ENCODE assay signal across 19 cellular contexts in the genomic region with DNA sequence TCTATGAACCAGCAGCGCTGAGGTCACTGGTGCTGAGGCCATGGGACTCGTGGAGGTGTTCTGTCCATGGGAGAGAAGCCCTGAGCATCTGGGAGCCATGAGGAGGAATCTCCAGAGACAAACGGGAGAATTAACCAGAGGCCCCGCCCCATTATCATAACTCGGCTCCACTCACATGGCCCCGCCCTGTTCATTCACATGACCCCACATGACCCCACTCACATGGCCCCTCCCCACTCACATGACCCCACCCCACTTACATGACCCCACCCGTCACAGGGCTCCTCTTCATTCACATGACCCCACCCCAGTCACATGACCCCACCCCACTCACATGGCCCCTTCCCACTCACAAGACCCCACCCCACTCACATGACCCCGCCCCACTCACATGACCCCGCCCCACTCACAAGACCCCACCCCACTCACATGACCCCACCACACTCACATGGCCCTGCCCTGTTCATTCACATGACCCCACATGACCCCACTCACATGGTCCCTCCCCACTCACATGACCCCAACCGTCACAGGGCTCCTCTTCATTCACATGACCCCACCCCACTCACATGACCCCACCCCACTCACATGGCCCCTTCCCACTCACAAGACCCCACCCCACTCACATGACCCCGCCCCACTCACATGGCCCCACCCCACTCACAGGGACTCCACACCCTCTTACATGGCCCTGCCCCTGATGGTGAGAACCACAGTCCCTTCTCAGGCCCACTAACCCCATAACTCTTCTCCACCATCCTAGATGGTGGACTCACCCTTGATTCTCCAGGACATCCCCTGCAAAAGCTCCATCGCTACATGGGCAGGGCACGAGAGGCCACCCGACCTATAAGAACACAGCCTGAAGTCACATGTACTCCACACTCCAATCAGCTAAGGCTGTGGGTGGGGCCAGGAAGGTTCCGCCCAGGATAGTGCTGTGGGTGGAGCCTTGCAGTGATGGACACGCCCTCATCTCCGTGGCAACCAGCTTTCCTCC.
DNase-seq lines count a peak whose midpoint lies in the region; ATAC-seq and TF ChIP-seq lines count a peak whose summit lies in the region.
"Had no signal": no experiment of that assay in that cellular context is flagged by ENCODE, and none has a peak within 500 bp of the region (broad histone marks: within the 10 kb centered on the region; RNA-seq: fewer than 3 reads in every experiment).

No MANE protein-coding gene starts in this region.

- TF ChIP-seq CTCF in hepatocyte (IDR thresholded peaks at IDR 0.05; ENCODE audit: poor library complexity): no peak
- no peak for TF ChIP-seq CTCF in CD4-positive, alpha-beta T cell (IDR thresholded peaks at IDR 0.05)

- peaks cover 0 to 16% of the 10 kb centered on the region in 2 donors for H3K4me1 ChIP-seq in neuronal stem cell (ENCODE audit: control insufficient read depth in 2 of 2, insufficient read depth in 1 of 2, low read depth in 1 of 2, low read length in 2 of 2)
- no peaks in the 10 kb centered on the region for H3K4me1 ChIP-seq in hepatocyte (ENCODE audit: insufficient read depth)
- H3K4me1 ChIP-seq: spleen had no signal

- H3K18ac ChIP-seq in neuronal stem cell (ENCODE audit: low read length): peak overlapping the region; percentile 17

- peaks cover 2% of the 10 kb centered on the region for H3K4me1 Mint-ChIP-seq in activated CD4-positive, alpha-beta T cell treated with anti-CD3 and anti-CD28 coated beads for 36 hours
- no peaks in the 10 kb centered on the region for H3K4me1 Mint-ChIP-seq in activated CD4-positive, alpha-beta T cell treated with anti-CD3 and anti-CD28 coated beads, Interleukin-2, amount 10 ng/mL, durations not matched to agents 24 days and 14 days
- peaks cover 6% of the 10 kb centered on the region for H3K4me1 Mint-ChIP-seq in T-helper 17 cell
- no peaks in the 10 kb centered on the region for H3K4me1 Mint-ChIP-seq in CD4-positive, alpha-beta T cell (ENCODE audit: low read depth)
- H3K4me1 Mint-ChIP-seq: CD14-positive monocyte; central memory CD8-positive, alpha-beta T cell; nephron had no signal

- no peak overlapping the region for H2AFZ ChIP-seq in neuronal stem cell (ENCODE audit: low read length)
- no peak overlapping the region for H2AFZ ChIP-seq in hepatocyte

- peak; percentile 78 for ATAC-seq in activated CD4-positive, alpha-beta T cell treated with anti-CD3 and anti-CD28 coated beads for 36 hours
- ATAC-seq in HG02759 (IDR thresholded peaks at IDR 0.05; ENCODE audit: unreplicated experiment) (peak; percentile 37), T-helper 17 cell (peak; percentile 46), HG03571 (IDR thresholded peaks at IDR 0.05; ENCODE audit: unreplicated experiment) (no peak)
- no peak for ATAC-seq in CD4-positive, alpha-beta T cell (ENCODE audit: poor library complexity)

- no peak overlapping the region for H3K4me3 ChIP-seq in neuronal stem cell (ENCODE audit: low read length in 2 of 2)
- H3K4me3 ChIP-seq in hepatocyte: no peak overlapping the region
- H3K4me3 ChIP-seq: spleen had no signal

- H3K9ac ChIP-seq in neuronal stem cell (ENCODE audit: low read depth, low read length, poor library complexity): no peak overlapping the region
- H3K9ac ChIP-seq: KMS-11 had no signal

- no peak overlapping the region for H2BK5ac ChIP-seq in neuronal stem cell (ENCODE audit: low read length)

- H3K23ac ChIP-seq in neuronal stem cell (ENCODE audit: low read depth, low read length, poor library complexity): no peak overlapping the region

- WGBS in neuronal stem cell (ENCODE audit: extremely low coverage in 2 of 2, insufficient read length in 2 of 2, insufficient replicate concordance in 1 of 2), 2 donors: no CpG with 5 or more reads among the region's 17 CpGs
- WGBS in hepatocyte (ENCODE audit: low lambda C conversion rate, missing lambda C conversion rate): 83% methylated on average over 14 of the region's 17 CpGs

- intact Hi-C loops in activated CD4-positive, alpha-beta T cell treated with anti-CD3 and anti-CD28 coated beads for 36 hours (cut with DNase I, micrococcal nuclease): no loop called here
- intact Hi-C loops in activated CD4-positive, alpha-beta T cell treated with anti-CD3 and anti-CD28 coated beads, Interleukin-2, amount 10 ng/mL, durations not matched to agents 24 days and 14 days (cut with micrococcal nuclease): no loop called here
- intact Hi-C loops in CD4-positive, alpha-beta T cell (cut with DNase I, micrococcal nuclease): no loop called here

- H4K91ac ChIP-seq in neuronal stem cell (ENCODE audit: low read depth, low read length, poor library complexity): no peak overlapping the region

- H3K4me2 ChIP-seq in neuronal stem cell (ENCODE audit: insufficient read depth, low read length, poor library complexity, severe bottlenecking): no peak overlapping the region
- no peak overlapping the region for H3K4me2 ChIP-seq in hepatocyte
- H3K4me2 ChIP-seq: KMS-11 had no signal

- H3K27me3 ChIP-seq in neuronal stem cell (ENCODE audit: control insufficient read depth in 3 of 3, insufficient read depth in 3 of 3, low read depth in 1 of 3, low read length in 3 of 3) (no peaks in the 10 kb centered on the region), hepatocyte (peaks cover 17% of the 10 kb centered on the region)
- no peaks in the 10 kb centered on the region for H3K27me3 ChIP-seq in CD4-positive, alpha-beta T cell (ENCODE audit: control insufficient read depth, insufficient read depth, low read length)

- H2BK120ac ChIP-seq in neuronal stem cell (ENCODE audit: low read depth, low read length): no peak overlapping the region

- H3K4me3 Mint-ChIP-seq in activated CD4-positive, alpha-beta T cell treated with anti-CD3 and anti-CD28 coated beads for 36 hours: no peak overlapping the region
- H3K4me3 Mint-ChIP-seq in activated CD4-positive, alpha-beta T cell treated with anti-CD3 and anti-CD28 coated beads, Interleukin-2, amount 10 ng/mL, durations not matched to agents 24 days and 14 days: no peak overlapping the region
- H3K4me3 Mint-ChIP-seq in T-helper 17 cell: no peak overlapping the region
- H3K4me3 Mint-ChIP-seq in CD4-positive, alpha-beta T cell: no peak overlapping the region
- H3K4me3 Mint-ChIP-seq: CD14-positive monocyte; central memory CD8-positive, alpha-beta T cell; nephron; type B pancreatic cell had no signal

- no peaks in the 10 kb centered on the region for H4K20me1 ChIP-seq in hepatocyte (ENCODE audit: insufficient read depth, poor library complexity, severe bottlenecking)

- peaks cover 2% of the 10 kb centered on the region for H3K79me1 ChIP-seq in neuronal stem cell (ENCODE audit: low read depth, low read length)

- H3K27ac ChIP-seq in neuronal stem cell (replicated peaks; ENCODE audit: low read length) (no peak overlapping the region), hepatocyte (no peak overlapping the region)
- no peak overlapping the region for H3K27ac ChIP-seq in CD4-positive, alpha-beta T cell (ENCODE audit: low read depth, low read length)
- H3K27ac ChIP-seq: HL-60, KMS-11, spleen had no signal

- no peak overlapping the region for H3K4ac ChIP-seq in neuronal stem cell (ENCODE audit: low read length)

- H3K9me3 ChIP-seq in T-helper 17 cell (ENCODE audit: control insufficient read depth, low read length, poor library complexity, severe bottlenecking) (no peaks in the 10 kb centered on the region), neuronal stem cell (replicated peaks in 1 of 2; ENCODE audit: control insufficient read depth in 2 of 2, insufficient read depth in 1 of 2, low read depth in 1 of 2, low read length in 2 of 2) (no peaks in the 10 kb centered on the region), hepatocyte (ENCODE audit: low read depth) (no peaks in the 10 kb centered on the region)
- H3K9me3 ChIP-seq in CD4-positive, alpha-beta T cell (ENCODE audit: control insufficient read depth, low read length): no peaks in the 10 kb centered on the region
- H3K9me3 ChIP-seq: spleen had no signal

- DNase-seq in activated CD4-positive, alpha-beta T cell treated with anti-CD3 and anti-CD28 coated beads for 36 hours: no peak
- no peak for DNase-seq in activated CD4-positive, alpha-beta T cell treated with anti-CD3 and anti-CD28 coated beads, Interleukin-2, amount 10 ng/mL, durations not matched to agents 24 days and 14 days
- DNase-seq in T-helper 17 cell (no peak), neuronal stem cell (ENCODE audit: low spot score) (no peak), hepatocyte (ENCODE audit: low spot score) (no peak)
- no peak for DNase-seq in CD4-positive, alpha-beta T cell
- DNase-seq: effector CD8-positive, alpha-beta T cell; NCI-H1105; NCI-H2107; spleen; T-helper 1 cell had no signal

- POLR2A ChIA-PET in activated CD4-positive, alpha-beta T cell treated with anti-CD3 and anti-CD28 coated beads for 36 hours (lab: Charles Lee): no interaction called here
- POLR2A ChIA-PET in CD4-positive, alpha-beta T cell (lab: Charles Lee): no interaction called here

- H3K9me3 Mint-ChIP-seq in activated CD4-positive, alpha-beta T cell treated with anti-CD3 and anti-CD28 coated beads for 36 hours (ENCODE audit: low read depth): no peaks in the 10 kb centered on the region
- H3K9me3 Mint-ChIP-seq in activated CD4-positive, alpha-beta T cell treated with anti-CD3 and anti-CD28 coated beads, Interleukin-2, amount 10 ng/mL, durations not matched to agents 24 days and 14 days: no peaks in the 10 kb centered on the region
- H3K9me3 Mint-ChIP-seq in CD4-positive, alpha-beta T cell: no peaks in the 10 kb centered on the region
- H3K9me3 Mint-ChIP-seq: central memory CD8-positive, alpha-beta T cell; nephron; type B pancreatic cell had no signal

- H2BK15ac ChIP-seq in neuronal stem cell (ENCODE audit: low read length): no peak overlapping the region

- CTCF ChIA-PET in activated CD4-positive, alpha-beta T cell treated with anti-CD3 and anti-CD28 coated beads for 36 hours (lab: Charles Lee): no interaction called here
- CTCF ChIA-PET in CD4-positive, alpha-beta T cell (lab: Charles Lee): no interaction called here

- no peaks in the 10 kb centered on the region for H3K79me2 ChIP-seq in hepatocyte

- no peak overlapping the region for H2AK5ac ChIP-seq in neuronal stem cell (ENCODE audit: low read depth, low read length)

- H4K8ac ChIP-seq in neuronal stem cell (ENCODE audit: low read depth, low read length): no peak overlapping the region

- H3K36me3 Mint-ChIP-seq in activated CD4-positive, alpha-beta T cell treated with anti-CD3 and anti-CD28 coated beads for 36 hours (ENCODE audit: low read depth): no peaks in the 10 kb centered on the region
- H3K36me3 Mint-ChIP-seq in activated CD4-positive, alpha-beta T cell treated with anti-CD3 and anti-CD28 coated beads, Interleukin-2, amount 10 ng/mL, durations not matched to agents 24 days and 14 days (ENCODE audit: low read depth): no peaks in the 10 kb centered on the region
- H3K36me3 Mint-ChIP-seq in T-helper 17 cell (ENCODE audit: low read depth): no peaks in the 10 kb centered on the region
- H3K36me3 Mint-ChIP-seq in CD4-positive, alpha-beta T cell (ENCODE audit: low read depth): no peaks in the 10 kb centered on the region
- H3K36me3 Mint-ChIP-seq: CD14-positive monocyte, type B pancreatic cell had no signal

- peak overlapping the region; percentile 94 for H3K14ac ChIP-seq in neuronal stem cell (ENCODE audit: low read length)

- no peaks in the 10 kb centered on the region for H3K9me2 ChIP-seq in hepatocyte (replicated peaks; ENCODE audit: insufficient read depth)

- H3K27me3 Mint-ChIP-seq in activated CD4-positive, alpha-beta T cell treated with anti-CD3 and anti-CD28 coated beads for 36 hours: no peaks in the 10 kb centered on the region
- H3K27me3 Mint-ChIP-seq in activated CD4-positive, alpha-beta T cell treated with anti-CD3 and anti-CD28 coated beads, Interleukin-2, amount 10 ng/mL, durations not matched to agents 24 days and 14 days: peaks cover 3% of the 10 kb centered on the region
- peaks cover 4% of the 10 kb centered on the region for H3K27me3 Mint-ChIP-seq in T-helper 17 cell
- H3K27me3 Mint-ChIP-seq in CD4-positive, alpha-beta T cell: no peaks in the 10 kb centered on the region

- H2BK12ac ChIP-seq in neuronal stem cell (ENCODE audit: low read length): no peak overlapping the region

- no peak overlapping the region for H3K27ac Mint-ChIP-seq in activated CD4-positive, alpha-beta T cell treated with anti-CD3 and anti-CD28 coated beads for 36 hours
- H3K27ac Mint-ChIP-seq in activated CD4-positive, alpha-beta T cell treated with anti-CD3 and anti-CD28 coated beads, Interleukin-2, amount 10 ng/mL, durations not matched to agents 24 days and 14 days: no peak overlapping the region
- H3K27ac Mint-ChIP-seq in T-helper 17 cell: no peak overlapping the region
- H3K27ac Mint-ChIP-seq in CD4-positive, alpha-beta T cell: no peak overlapping the region
- H3K27ac Mint-ChIP-seq: CD14-positive monocyte, nephron, type B pancreatic cell had no signal

- H3K36me3 ChIP-seq in neuronal stem cell (replicated peaks in 1 of 2; ENCODE audit: control insufficient read depth in 2 of 2, insufficient read depth in 2 of 2, low read length in 2 of 2) (no peaks in the 10 kb centered on the region), hepatocyte (replicated peaks; ENCODE audit: insufficient read depth, low read depth) (no peaks in the 10 kb centered on the region)
- H3K36me3 ChIP-seq: spleen had no signal

Comparison
In these comparisons a context has a peak if more than half of its experiments do, and no peak if none do; other contexts are left out.
1. ATAC-seq: peak in activated CD4-positive, alpha-beta T cell treated with anti-CD3 and anti-CD28 coated beads for 36 hours (single experiment), HG02759 (single experiment) and T-helper 17 cell (single experiment); none in HG03571 (single experiment) and CD4-positive, alpha-beta T cell (single experiment).